Comparison of ENCODE assay signal across 20 cellular contexts in genomic region chr5:74355456-74355855, GRCh38.
DNase-seq lines count a peak whose midpoint lies in the region; FAIRE-seq and TF ChIP-seq lines count a peak whose summit lies in the region.
"Had no signal": no experiment of that assay in that cellular context is flagged by ENCODE, and none has a peak within 500 bp of the region (broad histone marks: within the 10 kb centered on the region; RNA-seq: fewer than 3 reads in every experiment).

No MANE protein-coding gene starts in this region.

- CTCF ChIA-PET in HEK293 (lab: Yijun Ruan, JAX) = interaction anchor here (1.6 kb wide), 1 partner anchor 19 kb away, joined by 4 read pairs; no protein-coding TSS in a partner anchor

- intact Hi-C loops in thyroid gland (cut with DNase I) = no loop called here

- TF ChIP-seq CTCF in HEK293 (tag by site-specific recombination; IDR thresholded peaks at IDR 0.05) = no peak
- no peak for TF ChIP-seq CTCF in bronchial epithelial cell (IDR thresholded peaks at IDR 0.05; ENCODE audit: insufficient read depth, low read length, severe bottlenecking)
- peak in 1 of 6 experiments; percentile 17 for TF ChIP-seq CTCF in thyroid gland (IDR thresholded peaks at IDR 0.05)

- H3K4me3 ChIP-seq in HEK293 (ENCODE audit: low read depth, low read length) (no peak overlapping the region), bronchial epithelial cell (ENCODE audit: low read depth, low read length) (no peak overlapping the region), thyroid gland (replicated peaks in 1 of 3) (no peak overlapping the region)
- H3K4me3 ChIP-seq: A549, GM12878, GM23248 had no signal

- peak; percentile 68 for FAIRE-seq in HTR-8/SVneo (lab: Jason Lieb, UNC)
- FAIRE-seq in bronchial epithelial cell (lab: Jason Lieb, UNC) = peak; percentile 80
- FAIRE-seq: A549, D721Med, GM12878, HepG2 had no signal

- WGBS in thyroid gland, 2 donors = 43 to 58% methylated on average over 4 of the region's 4 CpGs

- H3K4me1 ChIP-seq in HEK293 (ENCODE audit: control insufficient read depth, insufficient read depth, low read length) (peaks cover 22% of the 10 kb centered on the region), thyroid gland (peaks cover 40 to 49% of the 10 kb centered on the region in 2 donors)
- H3K4me1 ChIP-seq: A549 had no signal

- H3K9me3 ChIP-seq in HEK293 (ENCODE audit: control insufficient read depth, insufficient read depth, low read depth, low read length) = no peaks in the 10 kb centered on the region
- H3K9me3 ChIP-seq in thyroid gland = no peaks in the 10 kb centered on the region
- H3K9me3 ChIP-seq: A549, Caco-2 had no signal

- H3K36me3 ChIP-seq in HEK293 (ENCODE audit: control insufficient read depth in 2 of 2, insufficient read depth in 1 of 2, low read length in 2 of 2) = no peaks in the 10 kb centered on the region
- H3K36me3 ChIP-seq in bronchial epithelial cell (ENCODE audit: control insufficient read depth, insufficient read depth, low read length) = no peaks in the 10 kb centered on the region
- no peaks in the 10 kb centered on the region for H3K36me3 ChIP-seq in thyroid gland

- POLR2A ChIA-PET in HEK293 (lab: Yijun Ruan, JAX) = interaction anchor here (0.6 to 2.2 kb wide), 2 partner anchors 285 to 409 kb away, joined by 3 to 11 read pairs; partner anchors contain the start of gene ENC1

- in situ Hi-C loops in KBM-7 (cut with MboI; ENCODE audit: low pct_unique_long_range_greater_than_20kb, low sequenced_read_pairs) = no loop called here

- DNase-seq in HTR-8/SVneo (ENCODE audit: insufficient read length, low spot score) (no peak), bronchial epithelial cell (ENCODE audit: low read depth) (no peak), thyroid gland (no peak), HK-2 (ENCODE audit: unreplicated experiment) (no peak), KBM-7 (no peak)
- no peak for DNase-seq in stimulated activated CD4-positive, alpha-beta T cell treated with anti-CD3 and anti-CD28 coated beads, Interleukin-4, amount 100 ng/mL, for 24 hours
- DNase-seq: AML-193; Caco-2; CD4-positive, alpha-beta T cell; DND-41; GM23248; HCEC 1CT; HFFc6; KG1 had no signal

- H3K27me3 ChIP-seq in bronchial epithelial cell (ENCODE audit: control insufficient read depth, insufficient read depth, low read length) (no peaks in the 10 kb centered on the region), thyroid gland (no peaks in the 10 kb centered on the region)

- no peak for TF ChIP-seq POLR2A in thyroid gland (IDR thresholded peaks at IDR 0.05)

- peak overlapping the region; percentile 8; the same call in 1 of the 2 replicates for H3K27ac ChIP-seq in HEK293 (ENCODE audit: extremely low read depth, low read depth, low read length)
- H3K27ac ChIP-seq in thyroid gland = peak overlapping the region; percentile 68 to 82 (median 79)
- H3K27ac ChIP-seq: A549, C4-2B, GM23248 had no signal

TF ChIP-seq in HEK293, 187 proteins besides CTCF, POLR2A, EP300 and RAD21:
- no peak for TF ChIP-seq ZNF16 (tag by site-specific recombination; IDR thresholded peaks at IDR 0.05; ENCODE audit: low read depth)
- 0 out of 2 replicates have a peak, but pooled peaks have one; percentile 6 for TF ChIP-seq ZBTB8A (tag by site-specific recombination; IDR thresholded peaks at IDR 0.05)
- no peak for TF ChIP-seq ZNF660 (tag by site-specific recombination; IDR thresholded peaks at IDR 0.05)
- no peak for TF ChIP-seq ZNF548 (tag by site-specific recombination; IDR thresholded peaks at IDR 0.05)
- TF ChIP-seq, protein P1, sequence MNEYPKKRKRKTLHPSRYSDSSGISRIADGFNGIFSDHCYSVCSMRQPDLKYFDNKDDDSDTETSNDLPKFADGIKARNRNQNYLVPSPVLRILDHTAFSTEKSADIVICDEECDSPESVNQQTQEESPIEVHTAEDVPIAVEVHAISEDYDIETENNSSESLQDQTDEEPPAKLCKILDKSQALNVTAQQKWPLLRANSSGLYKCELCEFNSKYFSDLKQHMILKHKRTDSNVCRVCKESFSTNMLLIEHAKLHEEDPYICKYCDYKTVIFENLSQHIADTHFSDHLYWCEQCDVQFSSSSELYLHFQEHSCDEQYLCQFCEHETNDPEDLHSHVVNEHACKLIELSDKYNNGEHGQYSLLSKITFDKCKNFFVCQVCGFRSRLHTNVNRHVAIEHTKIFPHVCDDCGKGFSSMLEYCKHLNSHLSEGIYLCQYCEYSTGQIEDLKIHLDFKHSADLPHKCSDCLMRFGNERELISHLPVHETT (tag by site-specific recombination; IDR thresholded peaks at IDR 0.05) = no peak
- peak; percentile 92 for TF ChIP-seq MYNN (tag by site-specific recombination; IDR thresholded peaks at IDR 0.05; ENCODE audit: borderline replicate concordance)
- TF ChIP-seq ZNF530 (tag by site-specific recombination; IDR thresholded peaks at IDR 0.05; ENCODE audit: low read depth) = no peak
- TF ChIP-seq ZNF792 (tag by site-specific recombination; IDR thresholded peaks at IDR 0.05) = no peak
TF ChIP-seq in HEK293: peak in this region for 2.
